8 cellular contexts compared by ENCODE assay signal in the genomic region with DNA sequence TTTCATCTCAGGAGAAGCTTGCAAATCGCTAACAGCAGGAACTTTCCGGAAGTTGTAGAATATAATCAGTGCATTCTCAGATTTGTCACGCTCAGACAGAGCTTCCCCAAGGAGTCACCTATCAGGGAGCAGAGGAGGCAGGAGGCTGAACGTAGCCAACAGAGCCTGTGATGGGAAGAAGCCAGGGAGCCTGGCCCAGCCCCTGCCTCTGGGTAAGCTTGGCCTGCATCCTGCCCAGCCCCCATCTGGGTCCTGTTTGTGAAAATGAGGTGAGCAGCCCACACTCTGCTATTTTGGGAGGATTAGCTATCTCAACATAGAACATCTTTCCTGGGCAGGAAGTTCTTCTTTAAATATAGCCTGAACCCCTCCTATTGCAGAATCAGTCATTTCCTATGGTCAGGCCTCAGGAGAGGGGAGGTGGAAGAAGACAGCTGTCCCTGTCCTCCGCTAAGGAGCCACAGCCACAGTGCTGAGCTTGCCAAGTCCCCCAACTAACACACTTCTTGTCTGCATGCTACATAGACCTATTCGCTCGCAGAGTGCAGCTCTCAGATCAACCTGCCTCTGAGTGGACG. TPM values are rescaled to one million over a fixed set of nuclear protein-coding genes. Genes with fewer than 3 reads are reported as not detected.
DNase-seq lines count a peak whose midpoint lies in the region; ATAC-seq, FAIRE-seq and TF ChIP-seq lines count a peak whose summit lies in the region.

No MANE protein-coding gene starts in this region.

- no peaks in the 10 kb centered on the region for H3K27me3 ChIP-seq in tibial artery

- TF ChIP-seq CTCF in tibial artery (IDR thresholded peaks at IDR 0.05): no peak

- H3K27ac ChIP-seq in tibial artery: no peak overlapping the region

- intact Hi-C loops in tibial artery (cut with DNase I; ENCODE audit: low total_unique reads): no loop called here

- ATAC-seq in GM18907 (IDR thresholded peaks at IDR 0.05; ENCODE audit: unreplicated experiment): peak; percentile 81
- ATAC-seq in HG02763 (IDR thresholded peaks at IDR 0.05; ENCODE audit: unreplicated experiment): peak; percentile 70
- ATAC-seq in T-helper 17 cell: no peak

- no peak overlapping the region for H3K4me3 Mint-ChIP-seq in T-helper 17 cell

- FAIRE-seq in urothelium cell line (lab: Jason Lieb, UNC): no peak

- no peaks in the 10 kb centered on the region for H3K9me3 ChIP-seq in T-helper 17 cell (ENCODE audit: control insufficient read depth, low read length, poor library complexity, severe bottlenecking)
- no peaks in the 10 kb centered on the region for H3K9me3 ChIP-seq in tibial artery

- H3K27me3 Mint-ChIP-seq in T-helper 17 cell: peaks cover 72% of the 10 kb centered on the region

- H3K4me1 Mint-ChIP-seq in T-helper 17 cell: peaks cover 10% of the 10 kb centered on the region

- peaks cover 9% of the 10 kb centered on the region for H3K36me3 Mint-ChIP-seq in T-helper 17 cell (ENCODE audit: low read depth)

- no peaks in the 10 kb centered on the region for H3K36me3 ChIP-seq in tibial artery

- DNase-seq in NOMO-1 treated with DMSO at 0.1 percent for 48 hours (lab: John Stamatoyannopoulos, UW; ENCODE audit: unreplicated experiment) (peak; percentile 28), pons (ENCODE audit: low spot score) (peak; percentile 48), T-helper 17 cell (no peak), CD1c-positive myeloid dendritic cell (ENCODE audit: extremely low spot score) (no peak), urothelium cell line (ENCODE audit: low spot score) (no peak), tibial artery (no peak)

- H3K4me3 ChIP-seq in tibial artery: no peak overlapping the region

- H3K4me1 ChIP-seq in tibial artery: peaks cover 0 to 17% (median 13%) of the 10 kb centered on the region in 4 donors

- H3K27ac Mint-ChIP-seq in T-helper 17 cell: no peak overlapping the region

RNA-seq across cellular contexts. Expression of a gene that starts 19.2 kb away (rescaled TPM):
- total RNA-seq in T-helper 17 cell: 1 to 10 TPM in 1 of 2 donors, under 1 TPM in 1; 0.87 to 1.2 TPM

Comparison
In these comparisons a context has a peak if more than half of its experiments do, and no peak if none do; other contexts are left out.
1. DNase-seq: peak in NOMO-1 treated with DMSO at 0.1 percent for 48 hours (single experiment) and pons (single experiment); none in T-helper 17 cell (0 of 3), CD1c-positive myeloid dendritic cell (single experiment), urothelium cell line (single experiment) and tibial artery (0 of 2).